ENCODE assay signal across 2 cellular contexts in genomic region chr9:105293408-105293807, GRCh38.
TF ChIP-seq lines count a peak whose summit lies in the region.

No MANE protein-coding gene starts in this region.

TF ChIP-seq in SK-N-SH, 30 proteins besides CTCF, POLR2A, EP300 and RAD21 (continued from another document):
- TF ChIP-seq, protein P1, sequence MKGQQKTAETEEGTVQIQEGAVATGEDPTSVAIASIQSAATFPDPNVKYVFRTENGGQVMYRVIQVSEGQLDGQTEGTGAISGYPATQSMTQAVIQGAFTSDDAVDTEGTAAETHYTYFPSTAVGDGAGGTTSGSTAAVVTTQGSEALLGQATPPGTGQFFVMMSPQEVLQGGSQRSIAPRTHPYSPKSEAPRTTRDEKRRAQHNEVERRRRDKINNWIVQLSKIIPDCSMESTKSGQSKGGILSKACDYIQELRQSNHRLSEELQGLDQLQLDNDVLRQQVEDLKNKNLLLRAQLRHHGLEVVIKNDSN (IDR thresholded peaks at IDR 0.05; ENCODE audit: borderline replicate concordance, low read depth): no peak
- TF ChIP-seq GATA2 (CRISPR knock-in tag; IDR thresholded peaks at IDR 0.05) (peak; percentile 65), TEAD4 (IDR thresholded peaks at IDR 0.05; ENCODE audit: borderline replicate concordance, insufficient read depth) (no peak), GABPA (IDR thresholded peaks at IDR 0.05; ENCODE audit: low read depth) (no peak), TAF1 (IDR thresholded peaks at IDR 0.05; ENCODE audit: borderline replicate concordance, low read depth, low read length) (no peak), MEF2A (IDR thresholded peaks at IDR 0.05; ENCODE audit: borderline replicate concordance, low read depth) (no peak), YY1 (IDR thresholded peaks at IDR 0.05; ENCODE audit: low read depth) (no peak)

TF ChIP-seq in SK-N-SH treated with all-trans-retinoic acid at 6 μM for 48 hours, 23 proteins besides CTCF, POLR2A, EP300 and RAD21 (continued from another document):
- TF ChIP-seq ESRRG (CRISPR knock-in tag; IDR thresholded peaks at IDR 0.05): no peak
- TF ChIP-seq PPARA (CRISPR knock-in tag; IDR thresholded peaks at IDR 0.05; ENCODE audit: borderline replicate concordance): no peak
- no peak for TF ChIP-seq ZNF565 (CRISPR knock-in tag; conservative IDR thresholded peaks at IDR 0.05; ENCODE audit: low read depth)
- TF ChIP-seq SNAI2 (CRISPR knock-in tag; IDR thresholded peaks at IDR 0.05): no peak
- TF ChIP-seq GLIS3 (CRISPR knock-in tag; IDR thresholded peaks at IDR 0.05): no peak
TF ChIP-seq in SK-N-SH treated with all-trans-retinoic acid at 6 μM for 48 hours: peak in this region for 0.
